ENCODE assay signal across 8 cellular contexts in genomic region chr1:31984419-31985347, GRCh38. TPM values are rescaled to one million over a fixed set of nuclear protein-coding genes. Genes with fewer than 3 reads are reported as not detected.
DNase-seq lines count a peak whose midpoint lies in the region; ATAC-seq and TF ChIP-seq lines count a peak whose summit lies in the region.

No MANE protein-coding gene starts in this region.

- H3K27me3 Mint-ChIP-seq in activated naive CD8-positive, alpha-beta T cell treated with anti-CD3 and anti-CD28 coated beads, Interleukin-2, amount 10 ng/mL, durations not matched to agents 7 days and 5 days = no peaks in the 10 kb centered on the region

- POLR2A ChIA-PET in activated naive CD8-positive, alpha-beta T cell treated with anti-CD3 and anti-CD28 coated beads, Interleukin-2, amount 10 ng/mL, durations not matched to agents 7 days and 5 days (lab: Charles Lee) = interaction anchor here (0.7 to 2.3 kb wide), 6 partner anchors 10 to 1130 kb away, joined by 4 to 10 read pairs (median 4); partner anchors contain the start of genes PTP4A2 and TMEM39B

- DNase-seq in NCI-H69 (lab: John Stamatoyannopoulos, UW) (peak; percentile 20), mucosa of descending colon (no peak), gastrocnemius medialis (no peak), cortex of kidney (lab: John Stamatoyannopoulos, UW) (no peak)
- DNase-seq in activated naive CD8-positive, alpha-beta T cell treated with anti-CD3 and anti-CD28 coated beads, Interleukin-2, amount 10 ng/mL, durations not matched to agents 7 days and 5 days = no peak

- peaks cover 4% of the 10 kb centered on the region for H3K36me3 Mint-ChIP-seq in activated naive CD8-positive, alpha-beta T cell treated with anti-CD3 and anti-CD28 coated beads, Interleukin-2, amount 10 ng/mL, durations not matched to agents 7 days and 5 days

- H3K9me3 Mint-ChIP-seq in activated naive CD8-positive, alpha-beta T cell treated with anti-CD3 and anti-CD28 coated beads, Interleukin-2, amount 10 ng/mL, durations not matched to agents 7 days and 5 days = peaks cover 2% of the 10 kb centered on the region

- TF ChIP-seq POLR2A in gastrocnemius medialis (IDR thresholded peaks at IDR 0.05) = no peak

- peak; percentile 63 for ATAC-seq in activated naive CD8-positive, alpha-beta T cell treated with anti-CD3 and anti-CD28 coated beads, Interleukin-2, amount 10 ng/mL, durations not matched to agents 7 days and 5 days (ENCODE audit: low read depth)
- peak; percentile 60 for ATAC-seq in mucosa of descending colon
- ATAC-seq in gastrocnemius medialis = no peak
- ATAC-seq in GM18867 (IDR thresholded peaks at IDR 0.05; ENCODE audit: unreplicated experiment) = no peak
- ATAC-seq in HG02981 (IDR thresholded peaks at IDR 0.05; ENCODE audit: unreplicated experiment) = no peak

- H2AFZ ChIP-seq in ACC112 (ENCODE audit: low read length, unreplicated experiment) = peak overlapping the region; percentile 97

- H3K9me3 ChIP-seq in mucosa of descending colon (no peaks in the 10 kb centered on the region), gastrocnemius medialis (no peaks in the 10 kb centered on the region)

- H3K4me1 Mint-ChIP-seq in activated naive CD8-positive, alpha-beta T cell treated with anti-CD3 and anti-CD28 coated beads, Interleukin-2, amount 10 ng/mL, durations not matched to agents 7 days and 5 days = peaks cover 42% of the 10 kb centered on the region

- peak overlapping the region; percentile 41 for H3K4me3 Mint-ChIP-seq in activated naive CD8-positive, alpha-beta T cell treated with anti-CD3 and anti-CD28 coated beads, Interleukin-2, amount 10 ng/mL, durations not matched to agents 7 days and 5 days

- in situ Hi-C loops in gastrocnemius medialis (cut with MboI; ENCODE audit: low sequenced_read_pairs in 4 of 4) = loop anchor here in 1 of 4 donors (10.0 kb wide), 1 partner anchor 180 kb away; no protein-coding TSS in a partner anchor

- H3K4me3 ChIP-seq in ACC112 (ENCODE audit: low read depth, low read length) = no peak overlapping the region; the same call in 1 of the 2 replicates
- H3K4me3 ChIP-seq in mucosa of descending colon = no peak overlapping the region
- no peak overlapping the region for H3K4me3 ChIP-seq in gastrocnemius medialis

- no peaks in the 10 kb centered on the region for H3K79me2 ChIP-seq in ACC112 (ENCODE audit: control insufficient read depth, insufficient read depth, low read length, unreplicated experiment)

- H3K27ac ChIP-seq in ACC112 (ENCODE audit: low read depth, low read length) (peak overlapping the region; percentile 42), gastrocnemius medialis (no peak overlapping the region)

- no peaks in the 10 kb centered on the region for H3K27me3 ChIP-seq in ACC112 (ENCODE audit: insufficient read depth, low read length)
- no peaks in the 10 kb centered on the region for H3K27me3 ChIP-seq in gastrocnemius medialis

- H3K36me3 ChIP-seq in ACC112 (ENCODE audit: insufficient read depth, low read length) (0 out of 2 replicates have a peak, but pooled peaks cover 4% of the 10 kb centered on the region), mucosa of descending colon (ENCODE audit: low read depth) (no peaks in the 10 kb centered on the region), gastrocnemius medialis (no peaks in the 10 kb centered on the region)

- TF ChIP-seq CTCF in mucosa of descending colon (IDR thresholded peaks at IDR 0.05) = no peak
- no peak for TF ChIP-seq CTCF in gastrocnemius medialis (IDR thresholded peaks at IDR 0.05 in 4 of 5, conservative IDR thresholded peaks at IDR 0.05 in 1 of 5)

- H3K4me1 ChIP-seq in ACC112 (ENCODE audit: control insufficient read depth, insufficient read depth, low read length, unreplicated experiment) (peaks cover 11% of the 10 kb centered on the region), mucosa of descending colon (ENCODE audit: low read depth) (no peaks in the 10 kb centered on the region), gastrocnemius medialis (no peaks in the 10 kb centered on the region)

- intact Hi-C loops in mucosa of descending colon (cut with DNase I, micrococcal nuclease) (no loop called here), gastrocnemius medialis (cut with DNase I; ENCODE audit: low total_unique reads) (no loop called here)

- peak overlapping the region; percentile 91 for H3K27ac Mint-ChIP-seq in activated naive CD8-positive, alpha-beta T cell treated with anti-CD3 and anti-CD28 coated beads, Interleukin-2, amount 10 ng/mL, durations not matched to agents 7 days and 5 days

RNA-seq across cellular contexts. Expression of gene KHDRBS1, which starts 29.0 kb away (rescaled TPM):
- total RNA-seq in activated naive CD8-positive, alpha-beta T cell treated with anti-CD3 and anti-CD28 coated beads, Interleukin-2, amount 10 ng/mL, durations not matched to agents 7 days and 5 days = 100 to 1,000 TPM; 162 TPM
- total RNA-seq in mucosa of descending colon = 100 to 1,000 TPM in 1 of 3 donors, 10 to 100 TPM in 2; 85.2 to 127 (median 90.5) TPM
- 10 to 100 TPM; 19.9 to 50.3 (median 34.6) TPM for total RNA-seq in gastrocnemius medialis

RNA-seq across cellular contexts. Expression of gene PTP4A2, which starts 46.5 kb away (rescaled TPM):
- total RNA-seq in activated naive CD8-positive, alpha-beta T cell treated with anti-CD3 and anti-CD28 coated beads, Interleukin-2, amount 10 ng/mL, durations not matched to agents 7 days and 5 days = 100 to 1,000 TPM; 356 to 363 TPM
- total RNA-seq in mucosa of descending colon (100 to 1,000 TPM; 211 to 307 (median 298) TPM), gastrocnemius medialis (100 to 1,000 TPM; 294 to 522 (median 353) TPM)

Comparison
In these comparisons a context has a peak if more than half of its experiments do, and no peak if none do; other contexts are left out.
1. ATAC-seq: peak in activated naive CD8-positive, alpha-beta T cell treated with anti-CD3 and anti-CD28 coated beads, Interleukin-2, amount 10 ng/mL, durations not matched to agents 7 days and 5 days (single experiment) and mucosa of descending colon (single experiment); none in gastrocnemius medialis (0 of 2), GM18867 (single experiment) and HG02981 (single experiment).